In the genomic region with DNA sequence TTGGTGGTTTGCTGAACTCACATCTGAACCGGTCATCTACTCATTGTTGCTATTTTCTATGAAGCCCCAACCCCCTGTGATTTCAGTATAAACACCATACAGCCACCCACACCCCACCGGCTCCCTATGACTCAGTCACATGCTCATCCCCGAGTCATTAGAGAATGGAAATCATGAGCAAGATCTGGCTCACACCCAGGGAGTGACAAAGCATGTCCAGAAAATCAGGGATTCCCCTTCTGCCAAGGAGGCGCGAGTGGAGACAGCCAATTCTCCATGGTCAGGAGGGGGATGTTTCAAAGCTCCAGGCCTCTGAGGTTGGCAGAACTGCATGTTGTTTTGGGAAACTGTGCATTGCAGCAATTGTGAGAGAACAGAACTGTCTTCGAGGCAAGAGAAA, we compare ENCODE assay signal across 9 cellular contexts.
DNase-seq lines count a peak whose midpoint lies in the region; ATAC-seq and TF ChIP-seq lines count a peak whose summit lies in the region.
"Had no signal": no experiment of that assay in that cellular context is flagged by ENCODE, and none has a peak within 500 bp of the region (broad histone marks: within the 10 kb centered on the region; RNA-seq: fewer than 3 reads in every experiment).

No MANE protein-coding gene starts in this region.

- H3K27me3 ChIP-seq in PC-3 (ENCODE audit: low read length) (no peaks in the 10 kb centered on the region), psoas muscle (ENCODE audit: insufficient read depth in 3 of 3, low read length in 2 of 3) (no peaks in the 10 kb centered on the region)
- no peaks in the 10 kb centered on the region for H3K27me3 ChIP-seq in effector memory CD4-positive, alpha-beta T cell (replicated peaks; ENCODE audit: control insufficient read depth, insufficient read depth, low read length, poor library complexity, severe bottlenecking)

- peak overlapping the region; percentile 75 for H3K9ac ChIP-seq in PC-3 (ENCODE audit: low read length)
- H3K9ac ChIP-seq: KMS-11 had no signal

- no peaks in the 10 kb centered on the region for H4K20me1 ChIP-seq in PC-3 (ENCODE audit: low read length)

- H3K4me1 ChIP-seq in PC-3 (ENCODE audit: insufficient read depth, low read length) = peaks cover 45% of the 10 kb centered on the region
- peaks cover 4% of the 10 kb centered on the region for H3K4me1 ChIP-seq in psoas muscle
- no peaks in the 10 kb centered on the region for H3K4me1 ChIP-seq in effector memory CD4-positive, alpha-beta T cell (ENCODE audit: control insufficient read depth, insufficient read depth, low read length, poor library complexity, severe bottlenecking)

- no peaks in the 10 kb centered on the region for H3K9me2 ChIP-seq in PC-3 (replicated peaks; ENCODE audit: low read length)

- H3K9me3 ChIP-seq in PC-3 (ENCODE audit: low read length) (no peaks in the 10 kb centered on the region), psoas muscle (no peaks in the 10 kb centered on the region)
- no peaks in the 10 kb centered on the region for H3K9me3 ChIP-seq in effector memory CD4-positive, alpha-beta T cell (ENCODE audit: control insufficient read depth, low read length)

- H3K27ac ChIP-seq in PC-3 (ENCODE audit: low read length) = peak overlapping the region; percentile 90
- H3K27ac ChIP-seq in psoas muscle = peak overlapping the region; percentile 65
- no peak overlapping the region for H3K27ac ChIP-seq in effector memory CD4-positive, alpha-beta T cell (ENCODE audit: insufficient read depth, low read length, poor library complexity, severe bottlenecking)
- H3K27ac ChIP-seq: KMS-11 had no signal

- 8 to 12% (median 9%) methylated on average over 6 of the region's 6 CpGs for WGBS in psoas muscle, 3 donors

- no peak for TF ChIP-seq CTCF in PC-3 (conservative IDR thresholded peaks at IDR 0.05; ENCODE audit: low read depth, low read length)
- TF ChIP-seq CTCF in fibroblast of pulmonary artery (IDR thresholded peaks at IDR 0.05; ENCODE audit: low read length, missing control alignments) = no peak
- no peak for TF ChIP-seq CTCF in psoas muscle (IDR thresholded peaks at IDR 0.05)

- ATAC-seq in PC-3 (peak; percentile 79), psoas muscle (peak; percentile 54 to 61 (median 60)), HG03565 (IDR thresholded peaks at IDR 0.05; ENCODE audit: unreplicated experiment) (no peak), HG03045 (IDR thresholded peaks at IDR 0.05; ENCODE audit: unreplicated experiment) (no peak), GM19463 (IDR thresholded peaks at IDR 0.05; ENCODE audit: unreplicated experiment) (no peak)

- no peak overlapping the region for H3K4me3 ChIP-seq in PC-3 (ENCODE audit: low read length)
- no peak overlapping the region for H3K4me3 ChIP-seq in fibroblast of pulmonary artery (replicated peaks; ENCODE audit: low read depth, low read length)
- no peak overlapping the region for H3K4me3 ChIP-seq in psoas muscle
- H3K4me3 ChIP-seq in effector memory CD4-positive, alpha-beta T cell (ENCODE audit: insufficient read depth, low read depth, low read length, poor library complexity, severe bottlenecking) = no peak overlapping the region

- CTCF ChIA-PET in PC-3 (lab: Charles Lee) = interaction anchor here (0.7 kb wide), 1 partner anchor 657 kb away, joined by 3 read pairs; no protein-coding TSS in a partner anchor

- POLR2A ChIA-PET in PC-3 (lab: Charles Lee; ENCODE audit: unreplicated experiment) = no interaction called here

- H3F3A ChIP-seq in PC-3 (ENCODE audit: low read length, unreplicated experiment) = no peaks in the 10 kb centered on the region

- BruUV-seq in PC-3 (replicated peaks; lab: Mats Ljungman, UMichigan) = no TSS peak

- intact Hi-C loops in PC-3 (cut with micrococcal nuclease) (loop anchor here (1.0 to 5.0 kb wide), 3 partner anchors 13 to 673 kb away; no protein-coding TSS in a partner anchor), psoas muscle (cut with DNase I) (no loop called here)

- no peaks in the 10 kb centered on the region for H3K79me2 ChIP-seq in PC-3 (ENCODE audit: low read length)

- peak overlapping the region; percentile 55 for H3K4me2 ChIP-seq in PC-3 (ENCODE audit: low read length)
- H3K4me2 ChIP-seq: KMS-11 had no signal

- H3K36me3 ChIP-seq in PC-3 (ENCODE audit: low read depth, low read length) (no peaks in the 10 kb centered on the region), psoas muscle (ENCODE audit: insufficient read depth in 1 of 2, low read depth in 1 of 2) (no peaks in the 10 kb centered on the region)
- no peaks in the 10 kb centered on the region for H3K36me3 ChIP-seq in effector memory CD4-positive, alpha-beta T cell (ENCODE audit: control insufficient read depth, insufficient read depth, low read length)

- DNase-seq in ELR (ENCODE audit: low read depth) (peak; percentile 99), PC-3 (peak; percentile 99), fibroblast of pulmonary artery (ENCODE audit: low read depth) (peak; percentile 99), psoas muscle (peak; percentile 79 to 84)
- no peak for DNase-seq in effector memory CD4-positive, alpha-beta T cell

- 0 out of 2 replicates have a peak overlapping the region, but pooled peaks have one; percentile 47 for H2AFZ ChIP-seq in PC-3 (ENCODE audit: low read length)

Comparison
In these comparisons a context has a peak if more than half of its experiments do, and no peak if none do; other contexts are left out.
1. DNase-seq: peak in ELR (single experiment), PC-3 (single experiment), fibroblast of pulmonary artery (single experiment) and psoas muscle (2 of 2); none in effector memory CD4-positive, alpha-beta T cell (0 of 3).
2. ATAC-seq: peak in PC-3 (single experiment) and psoas muscle (4 of 4); none in HG03565 (single experiment), HG03045 (single experiment) and GM19463 (single experiment).